Comparison of ENCODE assay signal across 10 cellular contexts in genomic region chr11:126305699-126306098, GRCh38.
DNase-seq lines count a peak whose midpoint lies in the region; ATAC-seq and TF ChIP-seq lines count a peak whose summit lies in the region.
"Had no signal": no experiment of that assay in that cellular context is flagged by ENCODE, and none has a peak within 500 bp of the region (broad histone marks: within the 10 kb centered on the region; RNA-seq: fewer than 3 reads in every experiment).

No MANE protein-coding gene starts in this region.

- H3K9me2 ChIP-seq in SU-DHL-6 (replicated peaks; ENCODE audit: insufficient read depth, low read length): no peaks in the 10 kb centered on the region

- no peaks in the 10 kb centered on the region for H3K27me3 ChIP-seq in SU-DHL-6 (ENCODE audit: low read length)

- no peaks in the 10 kb centered on the region for H4K20me1 ChIP-seq in SU-DHL-6 (ENCODE audit: low read depth, low read length)

- H3K4me2 ChIP-seq in SU-DHL-6 (ENCODE audit: low read depth, low read length, poor library complexity, severe bottlenecking): peak overlapping the region; percentile 24

- peak overlapping the region; percentile 72 to 77 for H3K4me3 Mint-ChIP-seq in stimulated activated naive CD8-positive, alpha-beta T cell treated with anti-CD3 and anti-CD28 coated beads, Interleukin-15, amount 100 ng/mL, for 72 hours

- peaks cover 8% of the 10 kb centered on the region for H3K79me2 ChIP-seq in SU-DHL-6 (ENCODE audit: insufficient read depth, low read length)

- H3K27ac Mint-ChIP-seq in stimulated activated naive CD8-positive, alpha-beta T cell treated with anti-CD3 and anti-CD28 coated beads, Interleukin-15, amount 100 ng/mL, for 72 hours: peak overlapping the region; percentile 52 to 86

- H3K27me3 Mint-ChIP-seq in stimulated activated naive CD8-positive, alpha-beta T cell treated with anti-CD3 and anti-CD28 coated beads, Interleukin-15, amount 100 ng/mL, for 72 hours: no peaks in the 10 kb centered on the region

- no peaks in the 10 kb centered on the region for H3K36me3 ChIP-seq in SU-DHL-6 (ENCODE audit: low read length)

- no peaks in the 10 kb centered on the region for H3K9me3 ChIP-seq in SU-DHL-6 (ENCODE audit: insufficient read depth, low read length)

- H3K27ac ChIP-seq in SU-DHL-6 (ENCODE audit: low read depth, low read length): no peak overlapping the region

- H3K4me3 ChIP-seq in SU-DHL-6 (ENCODE audit: insufficient read depth, low read length, poor library complexity, severe bottlenecking): no peak overlapping the region

- peak; percentile 27 for DNase-seq in activated naive CD4-positive, alpha-beta T cell treated with Interleukin-2 at 50 U/mL for 16 hours
- no peak for DNase-seq in activated naive CD4-positive, alpha-beta T cell (lab: John Stamatoyannopoulos, UW)
- DNase-seq in stimulated activated naive CD8-positive, alpha-beta T cell treated with anti-CD3 and anti-CD28 coated beads, Interleukin-15, amount 100 ng/mL, for 72 hours: peak; percentile 15 to 41
- DNase-seq in DMS153 treated with DMSO at 0.1 percent for 48 hours (lab: John Stamatoyannopoulos, UW; ENCODE audit: unreplicated experiment) (no peak), NCI-H82 (lab: John Stamatoyannopoulos, UW) (no peak), iPS-NIHi7 (ENCODE audit: extremely low spot score) (no peak)
- DNase-seq: AML-193; stimulated activated naive CD4-positive, alpha-beta T cell had no signal

- no peak overlapping the region for H3K9ac ChIP-seq in SU-DHL-6 (ENCODE audit: low read length)

- no peaks in the 10 kb centered on the region for H3F3A ChIP-seq in SU-DHL-6 (ENCODE audit: insufficient read depth)

- H3K9me3 Mint-ChIP-seq in stimulated activated naive CD8-positive, alpha-beta T cell treated with anti-CD3 and anti-CD28 coated beads, Interleukin-15, amount 100 ng/mL, for 72 hours: no peaks in the 10 kb centered on the region

- no peak for TF ChIP-seq CTCF in SU-DHL-6 (IDR thresholded peaks at IDR 0.05; ENCODE audit: insufficient read depth, low read length, poor library complexity, severe bottlenecking)

- H2AFZ ChIP-seq in SU-DHL-6 (ENCODE audit: low read depth, low read length, severe bottlenecking): no peak overlapping the region

- peak; percentile 49 for ATAC-seq in HG02852 (IDR thresholded peaks at IDR 0.05; ENCODE audit: unreplicated experiment)
- ATAC-seq in stimulated activated naive CD8-positive, alpha-beta T cell treated with anti-CD3 and anti-CD28 coated beads, Interleukin-15, amount 100 ng/mL, for 72 hours: peak; percentile 60

- peaks cover 43% of the 10 kb centered on the region for H3K4me1 Mint-ChIP-seq in stimulated activated naive CD8-positive, alpha-beta T cell treated with anti-CD3 and anti-CD28 coated beads, Interleukin-15, amount 100 ng/mL, for 72 hours

Comparison
In these comparisons a context has a peak if more than half of its experiments do, and no peak if none do; other contexts are left out.
1. DNase-seq: peak in activated naive CD4-positive, alpha-beta T cell treated with Interleukin-2 at 50 U/mL for 16 hours (single experiment) and stimulated activated naive CD8-positive, alpha-beta T cell treated with anti-CD3 and anti-CD28 coated beads, Interleukin-15, amount 100 ng/mL, for 72 hours (2 of 2); none in activated naive CD4-positive, alpha-beta T cell (0 of 4), DMS153 treated with DMSO at 0.1 percent for 48 hours (single experiment), NCI-H82 (single experiment) and iPS-NIHi7 (single experiment).